In the genomic region with DNA sequence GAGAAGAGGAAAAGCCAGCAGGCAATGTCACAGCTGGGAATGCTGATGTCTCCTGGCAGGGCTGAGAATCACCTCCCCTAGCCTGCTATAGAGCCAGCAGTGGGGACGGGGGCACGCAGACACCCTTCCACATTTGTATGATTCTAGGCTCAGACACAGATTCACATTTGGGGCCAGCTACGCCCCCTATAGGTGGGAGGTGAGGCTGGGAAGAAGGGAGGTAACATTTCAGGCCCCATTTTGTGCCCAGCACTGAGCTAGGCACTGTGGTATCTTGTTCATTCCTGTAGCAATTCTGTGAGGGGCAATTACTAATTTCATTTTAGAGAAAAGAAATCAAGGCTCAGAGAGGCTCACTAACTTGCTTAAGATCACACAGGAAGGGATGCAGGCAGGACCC, we compare ENCODE assay signal across 13 cellular contexts. TPM values are rescaled to one million over a fixed set of nuclear protein-coding genes. Genes with fewer than 3 reads are reported as not detected.
DNase-seq lines count a peak whose midpoint lies in the region; ATAC-seq, FAIRE-seq and TF ChIP-seq lines count a peak whose summit lies in the region.
"Had no signal": no experiment of that assay in that cellular context is flagged by ENCODE, and none has a peak within 500 bp of the region (broad histone marks: within the 10 kb centered on the region; RNA-seq: fewer than 3 reads in every experiment).

No MANE protein-coding gene starts in this region.

- H2BK15ac ChIP-seq in IMR-90 (ENCODE audit: low read depth, low read length): no peak overlapping the region

- SMC1A ChIA-PET in GM12878 (lab: Charles Lee; ENCODE audit: uncharacterized antibody, unreplicated experiment): no interaction called here

- H3K4me3 ChIP-seq in IMR-90 (ENCODE audit: insufficient read depth, low read depth, low read length) (no peak overlapping the region), GM12878 (no peak overlapping the region), gastroesophageal sphincter (no peak overlapping the region)
- H3K4me3 ChIP-seq: body of pancreas, right atrium auricular region had no signal

- peaks cover 24% of the 10 kb centered on the region for H3K9me3 Mint-ChIP-seq in activated CD4-positive, alpha-beta T cell treated with anti-CD3 and anti-CD28 coated beads for 36 hours (ENCODE audit: low read depth)
- H3K9me3 Mint-ChIP-seq in osteocyte (ENCODE audit: unreplicated experiment): peaks cover 7% of the 10 kb centered on the region

- no peak overlapping the region for H3K14ac ChIP-seq in IMR-90 (replicated peaks; ENCODE audit: low read depth, low read length)

- H3K27me3 ChIP-seq in IMR-90 (ENCODE audit: control insufficient read depth, insufficient read depth, low read length) (no peaks in the 10 kb centered on the region), GM12878 (replicated peaks in 1 of 2; ENCODE audit: control insufficient read depth in 2 of 2, insufficient read depth in 2 of 2, low read length in 1 of 2) (no peaks in the 10 kb centered on the region), gastroesophageal sphincter (no peaks in the 10 kb centered on the region)
- H3K27me3 ChIP-seq: body of pancreas, right atrium auricular region had no signal

- H2BK120ac ChIP-seq in IMR-90 (ENCODE audit: low read depth, low read length): no peak overlapping the region

- RAD21 ChIA-PET in GM12878 (lab: Charles Lee; ENCODE audit: unreplicated experiment): no interaction called here

- H3K56ac ChIP-seq in IMR-90 (ENCODE audit: extremely low read depth, insufficient read depth, low read length): no peak overlapping the region

- no peaks in the 10 kb centered on the region for H3K27me3 Mint-ChIP-seq in activated CD4-positive, alpha-beta T cell treated with anti-CD3 and anti-CD28 coated beads for 36 hours
- no peaks in the 10 kb centered on the region for H3K27me3 Mint-ChIP-seq in osteocyte (ENCODE audit: unreplicated experiment)

- TF ChIP-seq EP300 in GM12878 (IDR thresholded peaks at IDR 0.05; ENCODE audit: borderline replicate concordance in 1 of 2, control insufficient read depth in 1 of 2, low read depth in 2 of 2, low read length in 2 of 2): no peak
- no peak for TF ChIP-seq EP300 in gastroesophageal sphincter (IDR thresholded peaks at IDR 0.05)

- no peak overlapping the region for H3K27ac Mint-ChIP-seq in activated CD4-positive, alpha-beta T cell treated with anti-CD3 and anti-CD28 coated beads for 36 hours
- H3K27ac Mint-ChIP-seq in osteocyte (ENCODE audit: unreplicated experiment): no peak overlapping the region

- H3K27ac ChIP-seq in IMR-90 (ENCODE audit: insufficient read depth, low read length) (no peak overlapping the region), GM12878 (ENCODE audit: control insufficient read depth, insufficient read depth) (no peak overlapping the region), gastroesophageal sphincter (no peak overlapping the region)
- H3K27ac ChIP-seq: body of pancreas, right atrium auricular region had no signal

- H4K5ac ChIP-seq in IMR-90 (ENCODE audit: low read depth, low read length): no peak overlapping the region

- H2AFZ ChIP-seq in IMR-90 (replicated peaks; ENCODE audit: low read length, poor library complexity) (no peak overlapping the region), GM12878 (ENCODE audit: control insufficient read depth, low read depth, low read length) (no peak overlapping the region)

- TF ChIP-seq POLR2A in IMR-90 (IDR thresholded peaks at IDR 0.05; ENCODE audit: low read depth, low read length) (no peak), GM12878 (IDR thresholded peaks at IDR 0.05; ENCODE audit: low read depth, low read length) (no peak), gastroesophageal sphincter (IDR thresholded peaks at IDR 0.05) (no peak)

- intact Hi-C loops in activated CD4-positive, alpha-beta T cell treated with anti-CD3 and anti-CD28 coated beads for 36 hours (cut with DNase I, micrococcal nuclease): loop anchor here in 1 of 2 experiments (5.0 kb wide), 1 partner anchor 181 kb away; no protein-coding TSS in a partner anchor
- intact Hi-C loops in IMR-90 (cut with micrococcal nuclease) (no loop called here), GM12878 (cut with micrococcal nuclease; ENCODE audit: unreplicated experiment) (no loop called here), posterior vena cava (cut with DNase I) (no loop called here)

- BruUV-seq in IMR-90 (replicated peaks; lab: Mats Ljungman, UMichigan) (no TSS peak), GM12878 (replicated peaks; lab: Mats Ljungman, UMichigan) (no TSS peak)

- DNase-seq in activated CD4-positive, alpha-beta T cell treated with anti-CD3 and anti-CD28 coated beads for 36 hours: peak; percentile 60
- DNase-seq in activated CD4-positive, alpha-beta T cell treated with anti-CD3 and anti-CD28 coated beads, Interleukin-2, amount 50 U/mL, for 1 hour: no peak
- DNase-seq in IMR-90 (no peak), GM12878 (ENCODE audit: low read depth, low spot score) (no peak), osteocyte (ENCODE audit: extremely low spot score, unreplicated experiment) (no peak), HEK293T (ENCODE audit: extremely low spot score) (no peak), posterior vena cava (ENCODE audit: low spot score) (no peak)
- DNase-seq: ACHN, body of pancreas, mesenchymal stem cell, NCI-H2171 had no signal

- no peaks in the 10 kb centered on the region for H3K79me2 ChIP-seq in GM12878 (ENCODE audit: control insufficient read depth, insufficient read depth, low read length)

- ATAC-seq in activated CD4-positive, alpha-beta T cell treated with anti-CD3 and anti-CD28 coated beads for 36 hours: peak; percentile 62
- no peak for ATAC-seq in IMR-90 (ENCODE audit: low read depth)
- 0 out of 3 replicates have a peak, but pooled peaks have one; percentile 23 for ATAC-seq in GM12878
- ATAC-seq in gastroesophageal sphincter: no peak
- ATAC-seq: body of pancreas had no signal

- no peak overlapping the region for H3K23ac ChIP-seq in IMR-90 (ENCODE audit: low read depth, low read length)

- no peaks in the 10 kb centered on the region for H3K9me1 ChIP-seq in IMR-90 (ENCODE audit: insufficient read depth, low read length)

- H3K18ac ChIP-seq in IMR-90 (ENCODE audit: low read depth, low read length): no peak overlapping the region

- POLR2A ChIA-PET in activated CD4-positive, alpha-beta T cell treated with anti-CD3 and anti-CD28 coated beads for 36 hours (lab: Charles Lee): no interaction called here
- POLR2A ChIA-PET in IMR-90 (lab: Charles Lee; ENCODE audit: unreplicated experiment): no interaction called here
- POLR2A ChIA-PET in GM12878 (lab: Charles Lee): no interaction called here
- POLR2A ChIA-PET in HEK293T (lab: Yijun Ruan, JAX): interaction anchor here (1.5 kb wide), 1 partner anchor 15 kb away, joined by 7 read pairs; a partner anchor contains a TSS

- no CpG with 5 or more reads among the region's 3 CpGs for WGBS in IMR-90 (ENCODE audit: extremely low coverage in 2 of 2, insufficient read length in 1 of 2), 2 experiments
- 60% methylated on average over 3 of the region's 3 CpGs for WGBS in GM12878 (ENCODE audit: insufficient coverage, insufficient replicate concordance, low lambda C conversion rate, missing lambda C conversion rate)
- 45 to 73% methylated on average over 2 of the region's 3 CpGs for WGBS in gastroesophageal sphincter (ENCODE audit: low coverage in 1 of 2), 2 donors

- no peaks in the 10 kb centered on the region for H3K4me1 ChIP-seq in IMR-90 (ENCODE audit: control insufficient read depth, insufficient read depth, low read length)
- H3K4me1 ChIP-seq in GM12878 (ENCODE audit: control insufficient read depth, insufficient read depth, low read length): no peaks in the 10 kb centered on the region
- peaks cover 0 to 10% (median 0%) of the 10 kb centered on the region in 3 donors for H3K4me1 ChIP-seq in gastroesophageal sphincter
- H3K4me1 ChIP-seq: body of pancreas had no signal

- H4K20me1 ChIP-seq in IMR-90 (ENCODE audit: insufficient read depth, low read length): no peaks in the 10 kb centered on the region
- no peaks in the 10 kb centered on the region for H4K20me1 ChIP-seq in GM12878 (ENCODE audit: control insufficient read depth, insufficient read depth)

- no peak overlapping the region for H4K8ac ChIP-seq in IMR-90 (ENCODE audit: low read depth in 2 of 2, low read length in 2 of 2)

- H3K36me3 Mint-ChIP-seq in activated CD4-positive, alpha-beta T cell treated with anti-CD3 and anti-CD28 coated beads for 36 hours (ENCODE audit: low read depth): peaks cover 31% of the 10 kb centered on the region
- H3K36me3 Mint-ChIP-seq in osteocyte (ENCODE audit: unreplicated experiment): peaks cover 6% of the 10 kb centered on the region

- CTCF ChIA-PET in activated CD4-positive, alpha-beta T cell treated with anti-CD3 and anti-CD28 coated beads for 36 hours (lab: Charles Lee): interaction anchor here (0.6 to 1.4 kb wide), 7 partner anchors 12 to 155 kb away, joined by 3 to 8 read pairs (median 3); no protein-coding TSS in a partner anchor
- CTCF ChIA-PET in IMR-90 (lab: Yijun Ruan, JAX): no interaction called here
- CTCF ChIA-PET in GM12878 (lab: Yijun Ruan, JAX): interaction anchor here (1.3 to 1.8 kb wide), 3 partner anchors 10 to 15 kb away, joined by 4 to 9 read pairs (median 4); a partner anchor contains a TSS
- CTCF ChIA-PET in HEK293T (lab: Yijun Ruan, JAX): interaction anchor here (0.6 to 1.2 kb wide), 5 partner anchors 12 to 107 kb away, joined by 3 to 5 read pairs (median 4); no protein-coding TSS in a partner anchor

- H3K9ac ChIP-seq in IMR-90 (ENCODE audit: low read depth, low read length) (no peak overlapping the region), GM12878 (ENCODE audit: control insufficient read depth, insufficient read depth, low read length) (no peak overlapping the region)

- H2BK20ac ChIP-seq in IMR-90 (ENCODE audit: low read depth, low read length): no peak overlapping the region

- H3K36me3 ChIP-seq in IMR-90 (ENCODE audit: control insufficient read depth, insufficient read depth, low read length) (no peaks in the 10 kb centered on the region), GM12878 (ENCODE audit: control insufficient read depth in 2 of 2, insufficient read depth in 2 of 2, low read length in 1 of 2) (no peaks in the 10 kb centered on the region), gastroesophageal sphincter (no peaks in the 10 kb centered on the region)
- H3K36me3 ChIP-seq: right atrium auricular region had no signal

- TF ChIP-seq CTCF in IMR-90 (conservative IDR thresholded peaks at IDR 0.05; ENCODE audit: low read depth, low read length): 0 out of 2 replicates have a peak, but pooled peaks have one; percentile 13
- peak; percentile 13 to 33 (median 25); a peak in 2 of 6 replicates for TF ChIP-seq CTCF in GM12878 (IDR thresholded peaks at IDR 0.05 in 2 of 3, conservative IDR thresholded peaks at IDR 0.05 in 1 of 3; ENCODE audit: control insufficient read depth in 2 of 3, extremely low read depth in 1 of 3, insufficient read depth in 1 of 3, low read depth in 3 of 3, low read length in 3 of 3)
- TF ChIP-seq CTCF in osteocyte (IDR thresholded peaks at IDR 0.05): peak; percentile 32
- no peak for TF ChIP-seq CTCF in gastroesophageal sphincter (IDR thresholded peaks at IDR 0.05)

- H3K4ac ChIP-seq in IMR-90 (ENCODE audit: low read depth, low read length): no peak overlapping the region

- TF ChIP-seq RAD21 in IMR-90 (IDR thresholded peaks at IDR 0.05; ENCODE audit: low read length) (no peak), GM12878 (IDR thresholded peaks at IDR 0.05; ENCODE audit: insufficient read depth, low read depth, low read length) (no peak)

- no peak overlapping the region for H4K91ac ChIP-seq in IMR-90 (ENCODE audit: insufficient read depth, low read depth, low read length)

- H2AK5ac ChIP-seq in IMR-90 (ENCODE audit: low read depth, low read length): no peak overlapping the region

- no peaks in the 10 kb centered on the region for H3K4me1 Mint-ChIP-seq in activated CD4-positive, alpha-beta T cell treated with anti-CD3 and anti-CD28 coated beads for 36 hours
- no peaks in the 10 kb centered on the region for H3K4me1 Mint-ChIP-seq in osteocyte (ENCODE audit: unreplicated experiment)

- no peak overlapping the region for H2BK5ac ChIP-seq in IMR-90 (ENCODE audit: low read depth, low read length, poor library complexity, severe bottlenecking)

- peaks cover 23% of the 10 kb centered on the region for H3K9me3 ChIP-seq in IMR-90 (ENCODE audit: control insufficient read depth, insufficient read depth, low read length)
- H3K9me3 ChIP-seq in GM12878 (replicated peaks; ENCODE audit: control insufficient read depth, insufficient read depth, low read length): peaks cover 10% of the 10 kb centered on the region; the same call in 1 of the 3 replicates
- peaks cover 0 to 24% (median 3%) of the 10 kb centered on the region in 3 donors for H3K9me3 ChIP-seq in gastroesophageal sphincter

- H3K4me2 ChIP-seq in IMR-90 (ENCODE audit: low read depth, low read length) (no peak overlapping the region), GM12878 (ENCODE audit: control insufficient read depth, insufficient read depth) (no peak overlapping the region)

- in situ Hi-C loops in IMR-90 (cut with MboI; ENCODE audit: low sequenced_read_pairs): no loop called here
- in situ Hi-C loops in GM12878 (cut with MboI): no loop called here

- H3K79me1 ChIP-seq in IMR-90 (ENCODE audit: low read depth in 1 of 2, low read length in 2 of 2): no peaks in the 10 kb centered on the region

- FAIRE-seq in GM12878 (lab: Jason Lieb, UNC): no peak

- H3K4me3 Mint-ChIP-seq in activated CD4-positive, alpha-beta T cell treated with anti-CD3 and anti-CD28 coated beads for 36 hours: no peak overlapping the region
- no peak overlapping the region for H3K4me3 Mint-ChIP-seq in osteocyte (ENCODE audit: unreplicated experiment)

- H2AK9ac ChIP-seq in IMR-90 (replicated peaks; ENCODE audit: low read depth, low read length, poor library complexity): no peak overlapping the region

- dilution Hi-C loops in IMR-90 (cut with HindIII; ENCODE audit: low sequenced_read_pairs, unreplicated experiment): no loop called here

RNA-seq across cellular contexts. Expression of a gene that starts 15.9 kb away (rescaled TPM):
- 10 to 100 TPM; 60.0 to 70.7 TPM for total RNA-seq in activated CD4-positive, alpha-beta T cell treated with anti-CD3 and anti-CD28 coated beads for 36 hours
- total RNA-seq in IMR-90 (2012; rRNA removed) (31.2 and 34.4 TPM in 2 replicates), GM12878 (2014; rRNA removed) (43.8 and 47.6 TPM in 2 replicates), GM12878 (2014; rRNA removed; fragmentation: Illumina TruSeq; extraction: Trizol) (31.2 and 33.4 TPM in 2 replicates), GM12878 (2021) (50.0 and 54.0 TPM in 2 replicates), osteocyte (45.4 and 50.8 TPM in 2 replicates), gastroesophageal sphincter (10 to 100 TPM; 32.4 to 44.0 (median 38.7) TPM), posterior vena cava (10 to 100 TPM; 27.2 to 32.4 TPM)
- polyA plus RNA-seq in IMR-90 (2012; rRNA removed) (40.8 and 41.3 TPM in 2 replicates), GM12878 (2011; rRNA removed) (19.9 and 31.7 TPM in 2 replicates), GM12878 (2014; fragmentation: Illumina TruSeq; extraction: Trizol) (35.2 and 39.8 TPM in 2 replicates), GM12878 (2014; fragmentation: Nextera tagmentation; extraction: Ambion mirVana) (10 to 100 TPM; 12.7 to 21.5 TPM), GM12878 (2014; rRNA removed) (53.8 and 54.4 TPM in 2 replicates), GM12878 (2016; fragmentation: Nextera tagmentation; extraction: Ambion mirVana) (10 to 100 TPM; 55.9 to 63.1 TPM)
- 43.4 and 45.2 TPM in 2 replicates for polyA plus RNA-seq in IMR-90 (2012; cell fraction: cytosol; rRNA removed)
- 68.1 and 101 TPM in 2 replicates for polyA plus RNA-seq in IMR-90 (2012; cell fraction: nucleus; rRNA removed; ENCODE audit: low replicate concordance)
- 117 and 142 TPM in 2 replicates for total RNA-seq in GM12878 (2013; cell fraction: nucleolus; rRNA removed)
- polyA plus RNA-seq in GM12878 (2011; ENCODE audit: low read depth): 11.5 TPM
- 38.5 and 43.8 TPM in 2 replicates for polyA plus RNA-seq in GM12878 (2011; cell fraction: cytosol; rRNA removed)
- 80.0 and 94.9 TPM in 2 replicates for polyA plus RNA-seq in GM12878 (2011; cell fraction: nucleus; rRNA removed)
- polyA plus RNA-seq in GM12878 (2012): 19.4 and 22.8 TPM in 2 replicates
- 39.1 and 59.7 TPM in 2 replicates for polyA minus RNA-seq in GM12878 (2011; rRNA and poly(A)+ RNA removed)
- polyA minus RNA-seq in GM12878 (2011; cell fraction: cytosol; rRNA and poly(A)+ RNA removed): 9.6 and 14.9 TPM in 2 replicates
- polyA minus RNA-seq in GM12878 (2011; cell fraction: nucleus; rRNA and poly(A)+ RNA removed): 48.0 and 101 TPM in 2 replicates

Comparison
In these comparisons a context has a peak if more than half of its experiments do, and no peak if none do; other contexts are left out.
1. ATAC-seq: peak in activated CD4-positive, alpha-beta T cell treated with anti-CD3 and anti-CD28 coated beads for 36 hours (single experiment) and GM12878 (single experiment); none in IMR-90 (single experiment) and gastroesophageal sphincter (single experiment).
2. CTCF ChIP-seq: peak in IMR-90 (single experiment), GM12878 (3 of 3) and osteocyte (single experiment); none in gastroesophageal sphincter (0 of 4).